17 cellular contexts compared by ENCODE assay signal in the genomic region with DNA sequence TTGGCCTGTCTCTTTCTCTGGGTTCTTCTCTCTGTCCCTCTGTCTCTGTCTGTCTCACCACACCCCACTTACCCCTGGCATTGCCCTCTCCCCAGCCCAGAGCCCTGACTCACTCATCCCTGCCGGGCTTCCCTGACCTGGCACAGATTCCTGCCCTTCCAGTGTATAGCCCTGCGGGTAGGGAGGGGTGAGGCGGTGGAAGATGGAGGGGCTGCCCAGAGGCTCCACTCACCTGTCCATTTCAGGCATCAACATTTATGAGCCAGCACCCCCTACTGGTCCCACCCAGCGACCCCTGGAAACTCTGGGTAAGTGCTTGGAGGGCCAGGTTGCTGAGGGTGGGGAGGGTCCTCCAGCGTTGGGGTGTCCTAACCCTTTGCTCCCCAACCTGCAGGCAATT. TPM values are rescaled to one million over a fixed set of nuclear protein-coding genes. Genes with fewer than 3 reads are reported as not detected.
A peak's percentile ranks its signal among the peaks of the same experiment; 100 is the strongest.
DNase-seq lines count a peak whose midpoint lies in the region; ATAC-seq, FAIRE-seq and TF ChIP-seq lines count a peak whose summit lies in the region.
"Had no signal": no experiment of that assay in that cellular context is flagged by ENCODE, and none has a peak within 500 bp of the region (broad histone marks: within the 10 kb centered on the region; RNA-seq: fewer than 3 reads in every experiment).

No MANE protein-coding gene starts in this region.

- H3K36me3 ChIP-seq in Loucy (ENCODE audit: insufficient read depth, low read length), result no peaks in the 10 kb centered on the region
- no peaks in the 10 kb centered on the region for H3K36me3 ChIP-seq in H1 (ENCODE audit: control insufficient read depth in 2 of 4, insufficient read depth in 4 of 4, low read length in 3 of 4)
- H3K36me3 ChIP-seq: vagina had no signal

- no peak overlapping the region for H4K5ac ChIP-seq in H1 (ENCODE audit: insufficient read length, low read depth, low read length)

- H3K9ac ChIP-seq in Loucy (ENCODE audit: low read depth, low read length, poor library complexity, severe bottlenecking) (no peak overlapping the region), H1 (replicated peaks in 1 of 4; ENCODE audit: extremely low read depth in 1 of 4, low read depth in 3 of 4, low read length in 3 of 4) (no peak overlapping the region)

- no peaks in the 10 kb centered on the region for H3K9me2 ChIP-seq in Loucy (replicated peaks; ENCODE audit: low read depth, low read length)

- no peak overlapping the region for H3K14ac ChIP-seq in H1 (ENCODE audit: insufficient read length)

- H2AK5ac ChIP-seq in H1 (ENCODE audit: low read depth, low read length), result no peak overlapping the region

- H3K9me3 Mint-ChIP-seq in immature natural killer cell, result peaks cover 0 to 3% (median 0%) of the 10 kb centered on the region in 6 donors
- H3K9me3 Mint-ChIP-seq: activated naive CD4-positive, alpha-beta T cell treated with anti-CD3 and anti-CD28 coated beads, Interleukin-2, amount 50 U/mL, for 72 hours had no signal

- TF ChIP-seq EP300 in H1 (IDR thresholded peaks at IDR 0.05; ENCODE audit: borderline replicate concordance in 1 of 2, low read depth in 2 of 2, low read length in 2 of 2), result no peak

- H2BK5ac ChIP-seq in H1 (ENCODE audit: low read depth, low read length), result no peak overlapping the region

- intact Hi-C loops in Right ventricle myocardium superior (cut with DNase I), result no loop called here
- intact Hi-C loops in sciatic nerve (cut with DNase I), result no loop called here

- H4K91ac ChIP-seq in H1 (replicated peaks; ENCODE audit: insufficient read length, low read length), result no peak overlapping the region

- no peak overlapping the region for H3K56ac ChIP-seq in H1 (replicated peaks; ENCODE audit: insufficient read length, low read depth, low read length)

- no peaks in the 10 kb centered on the region for H3K9me3 ChIP-seq in Loucy (ENCODE audit: insufficient read depth, low read depth, low read length)
- no peaks in the 10 kb centered on the region for H3K9me3 ChIP-seq in H1 (ENCODE audit: insufficient read depth in 2 of 2, low read depth in 1 of 2, low read length in 1 of 2)
- H3K9me3 ChIP-seq: vagina had no signal

- CTCF ChIA-PET in H1 (lab: Charles Lee; ENCODE audit: partially characterized antibody), result interaction anchor here (0.8 to 7.1 kb wide), 10 partner anchors 11 to 236 kb away, joined by 3 to 53 read pairs (median 7); no protein-coding TSS in a partner anchor

- TF ChIP-seq RAD21 in H1 (IDR thresholded peaks at IDR 0.05 in 1 of 2, conservative IDR thresholded peaks at IDR 0.05 in 1 of 2; ENCODE audit: low read depth in 2 of 2, low read length in 2 of 2), result peak; percentile 39 to 59

- FAIRE-seq in H1 (lab: Jason Lieb, UNC), result no peak
- FAIRE-seq: small intestine had no signal

- H2AFZ ChIP-seq in Loucy (ENCODE audit: low read length) (no peak overlapping the region), H1 (ENCODE audit: low read length) (no peak overlapping the region)

- H3K4me1 ChIP-seq in Loucy (ENCODE audit: insufficient read depth, low read length, poor library complexity, severe bottlenecking), result peaks cover 5% of the 10 kb centered on the region
- peaks cover 0 to 9% (median 8%) of the 10 kb centered on the region in 4 experiments; a peak in 6 of 7 replicates for H3K4me1 ChIP-seq in H1 (replicated peaks in 1 of 4; ENCODE audit: control insufficient read depth in 3 of 4, insufficient read depth in 4 of 4, low read length in 3 of 4)

- H3K27ac Mint-ChIP-seq in immature natural killer cell, result no peak overlapping the region
- H3K27ac Mint-ChIP-seq: activated naive CD4-positive, alpha-beta T cell treated with anti-CD3 and anti-CD28 coated beads, Interleukin-2, amount 50 U/mL, for 72 hours had no signal

- no peaks in the 10 kb centered on the region for H4K20me1 ChIP-seq in Loucy (ENCODE audit: insufficient read depth, low read length, poor library complexity, severe bottlenecking)
- peaks cover 0 to 2% of the 10 kb centered on the region in 2 experiments for H4K20me1 ChIP-seq in H1 (replicated peaks in 1 of 2; ENCODE audit: control insufficient read depth in 1 of 2, insufficient read depth in 2 of 2, low read length in 2 of 2)

- H4K8ac ChIP-seq in H1 (ENCODE audit: extremely low read depth, insufficient read depth, low read length), result no peak overlapping the region

- H3K27me3 Mint-ChIP-seq in immature natural killer cell (ENCODE audit: low read depth in 3 of 3), result peaks cover 14 to 26% (median 19%) of the 10 kb centered on the region in 3 donors

- H3K4me1 Mint-ChIP-seq in immature natural killer cell, result peaks cover 13 to 16% of the 10 kb centered on the region in 2 donors

- 60% methylated on average over 5 of the region's 5 CpGs; no CpG with 5 or more reads in 1 of the 2 experiments for WGBS in H1 (ENCODE audit: extremely low coverage in 1 of 2, insufficient coverage in 1 of 2, insufficient read length in 1 of 2, insufficient replicate concordance in 2 of 2, low coverage in 1 of 2, low lambda C conversion rate in 2 of 2, missing lambda C conversion rate in 1 of 2), 2 experiments

- no peak overlapping the region for H3K23ac ChIP-seq in H1 (ENCODE audit: insufficient read length)

- peak; percentile 24 for DNase-seq in GM13976 (ENCODE audit: low spot score)
- DNase-seq in H1 (ENCODE audit: low read depth in 1 of 2, low spot score in 2 of 2), result no peak
- DNase-seq in omental fat pad (ENCODE audit: low spot score), result no peak
- no peak for DNase-seq in Right ventricle myocardium superior
- no peak for DNase-seq in immature natural killer cell
- DNase-seq in sciatic nerve (ENCODE audit: low spot score), result no peak
- DNase-seq: effector memory CD4-positive, alpha-beta T cell; KBM-7; NCI-H1436; NCI-H446; occipital lobe; small intestine; stimulated activated naive CD4-positive, alpha-beta T cell had no signal

- no peak for TF ChIP-seq POLR2A in H1 (IDR thresholded peaks at IDR 0.05; ENCODE audit: control extremely low read depth in 1 of 2, low read depth in 2 of 2, low read length in 2 of 2)

- H3K36me3 Mint-ChIP-seq in immature natural killer cell, result peaks cover 0 to 4% (median 0%) of the 10 kb centered on the region in 3 donors

- H3K79me2 ChIP-seq in Loucy (ENCODE audit: insufficient read depth, low read length), result no peaks in the 10 kb centered on the region
- H3K79me2 ChIP-seq in H1 (ENCODE audit: control insufficient read depth in 1 of 2, insufficient read depth in 2 of 2, low read length in 2 of 2), result no peaks in the 10 kb centered on the region

- H3F3A ChIP-seq in Loucy (ENCODE audit: low read depth), result no peaks in the 10 kb centered on the region

- H3K4me3 Mint-ChIP-seq in immature natural killer cell, result no peak overlapping the region

- in situ Hi-C loops in GM13976 (cut with MboI; ENCODE audit: low sequenced_read_pairs, unreplicated experiment), result no loop called here

- peaks cover 8% of the 10 kb centered on the region; the same call in 1 of the 2 replicates for H3K23me2 ChIP-seq in H1 (ENCODE audit: low read depth, low read length)

- no peak overlapping the region for H3K27ac ChIP-seq in H1 (ENCODE audit: low read depth, low read length)
- H3K27ac ChIP-seq: vagina had no signal

- no peak overlapping the region for H2BK12ac ChIP-seq in H1 (ENCODE audit: low read depth, low read length)

- H3K18ac ChIP-seq in H1 (ENCODE audit: extremely low read depth, low read length), result no peak overlapping the region

- H2BK15ac ChIP-seq in H1 (ENCODE audit: low read length), result no peak overlapping the region

- ATAC-seq in omental fat pad (ENCODE audit: low FRiP score) (peak; percentile 35), Right ventricle myocardium superior (ENCODE audit: poor library complexity) (no peak), sciatic nerve (no peak)
- ATAC-seq: activated naive CD4-positive, alpha-beta T cell treated with anti-CD3 and anti-CD28 coated beads, Interleukin-2, amount 50 U/mL, for 72 hours had no signal

- TF ChIP-seq CTCF in GM13976 (IDR thresholded peaks at IDR 0.05; ENCODE audit: borderline replicate concordance, control extremely low read depth, extremely low read depth, insufficient read depth, missing control alignments) (peak; percentile 5), Loucy (conservative IDR thresholded peaks at IDR 0.05; ENCODE audit: low read length) (peak; percentile 45), H1 (IDR thresholded peaks at IDR 0.05; ENCODE audit: control extremely low read depth in 1 of 3, insufficient read depth in 1 of 3, low read depth in 1 of 3, low read length in 3 of 3) (peak; percentile 39 to 55 (median 44)), omental fat pad (IDR thresholded peaks at IDR 0.05) (no peak)

- no peak overlapping the region for H3K4me2 ChIP-seq in Loucy (ENCODE audit: low read depth, low read length, poor library complexity, severe bottlenecking)
- H3K4me2 ChIP-seq in H1 (ENCODE audit: insufficient read depth in 1 of 2, low read depth in 2 of 2, low read length in 2 of 2), result no peak overlapping the region

- no peaks in the 10 kb centered on the region for H3K27me3 ChIP-seq in Loucy (ENCODE audit: insufficient read depth, low read length, poor library complexity, severe bottlenecking)
- peaks cover 11 to 29% (median 21%) of the 10 kb centered on the region in 4 experiments for H3K27me3 ChIP-seq in H1 (replicated peaks in 1 of 4; ENCODE audit: control insufficient read depth in 3 of 4, extremely low read depth in 1 of 4, insufficient read depth in 3 of 4, low read length in 3 of 4)
- H3K27me3 ChIP-seq: vagina had no signal

- POLR2A ChIA-PET in H1 (lab: Charles Lee; ENCODE audit: partially characterized antibody), result no interaction called here

- no peak overlapping the region for H3K4me3 ChIP-seq in Loucy (ENCODE audit: low read length, poor library complexity, severe bottlenecking)
- no peak overlapping the region for H3K4me3 ChIP-seq in H1 (ENCODE audit: extremely low read depth in 1 of 4, insufficient read depth in 2 of 4, low read depth in 3 of 4, low read length in 4 of 4)

- H3K4ac ChIP-seq in H1 (replicated peaks; ENCODE audit: insufficient read length, low read depth, low read length), result no peak overlapping the region

- H2BK20ac ChIP-seq in H1 (ENCODE audit: low read length), result no peak overlapping the region

- H3K79me1 ChIP-seq in H1 (ENCODE audit: low read depth, low read length), result no peaks in the 10 kb centered on the region

- no peak overlapping the region for H2BK120ac ChIP-seq in H1 (replicated peaks; ENCODE audit: low read depth, low read length)

RNA-seq across cellular contexts. Expression of a gene that starts 1.0 kb away (rescaled TPM):
- total RNA-seq in H1 (2021; fragmentation: NEBNext Ultra II Directional; extraction: Animal tissue kit (Norgen Biotek cat#: 25700)), result 2.8 and 3.2 TPM in 2 replicates
- 7.9 and 11.2 TPM in 2 replicates for polyA plus RNA-seq in H1 (2011; rRNA removed)
- polyA plus RNA-seq in H1 (2011; cell fraction: cytosol; rRNA removed), result 3.8 TPM
- polyA plus RNA-seq in H1 (2011; cell fraction: nucleus; rRNA removed), result 3.1 TPM
- polyA plus RNA-seq in H1 (2012, experiment 1 of 2), result 1.9 to 4.0 TPM (median 2.6 TPM) in 4 replicates
- polyA plus RNA-seq in H1 (2012, experiment 2 of 2), result 2.5 TPM
- 2.1 TPM for polyA plus RNA-seq in H1 (2013, experiment 1 of 2)
- polyA plus RNA-seq in H1 (2013, experiment 2 of 2), result 2.4 TPM
- 1.7 and 3.1 TPM in 2 replicates for polyA minus RNA-seq in H1 (2011; rRNA and poly(A)+ RNA removed)
- polyA minus RNA-seq in H1 (2011; cell fraction: cytosol; rRNA and poly(A)+ RNA removed), result 2.6 TPM
- polyA minus RNA-seq in H1 (2011; cell fraction: nucleus; rRNA and poly(A)+ RNA removed), result 1.00 TPM
- total RNA-seq in omental fat pad, result under 1 TPM in 1 of 4 donors, not detected in 3; 0.46 TPM
- not detected for total RNA-seq in Right ventricle myocardium superior
- not detected for polyA plus RNA-seq in immature natural killer cell
- not detected for total RNA-seq in sciatic nerve
- total RNA-seq: activated naive CD4-positive, alpha-beta T cell treated with anti-CD3 and anti-CD28 coated beads, Interleukin-2, amount 50 U/mL, for 72 hours; occipital lobe had no signal
- polyA plus RNA-seq: CD14-positive monocyte had no signal

RNA-seq across cellular contexts. Expression of a gene that starts 6.3 kb away (rescaled TPM):
- not detected in 2 replicates for total RNA-seq in H1 (2021; fragmentation: NEBNext Ultra II Directional; extraction: Animal tissue kit (Norgen Biotek cat#: 25700))
- polyA plus RNA-seq in H1 (2011; rRNA removed), result not detected in 2 replicates
- polyA plus RNA-seq in H1 (2011; cell fraction: cytosol; rRNA removed), result not detected
- polyA plus RNA-seq in H1 (2011; cell fraction: nucleus; rRNA removed), result not detected
- polyA plus RNA-seq in H1 (2012, experiment 1 of 2), result not detected in 4 replicates
- polyA plus RNA-seq in H1 (2012, experiment 2 of 2), result not detected
- polyA plus RNA-seq in H1 (2013, experiment 1 of 2), result not detected
- not detected for polyA plus RNA-seq in H1 (2013, experiment 2 of 2)
- not detected in 2 replicates for polyA minus RNA-seq in H1 (2011; rRNA and poly(A)+ RNA removed)
- not detected for polyA minus RNA-seq in H1 (2011; cell fraction: cytosol; rRNA and poly(A)+ RNA removed)
- polyA minus RNA-seq in H1 (2011; cell fraction: nucleus; rRNA and poly(A)+ RNA removed), result not detected
- not detected for total RNA-seq in omental fat pad
- not detected for total RNA-seq in Right ventricle myocardium superior
- polyA plus RNA-seq in immature natural killer cell, result not detected
- total RNA-seq in sciatic nerve, result not detected
- total RNA-seq: activated naive CD4-positive, alpha-beta T cell treated with anti-CD3 and anti-CD28 coated beads, Interleukin-2, amount 50 U/mL, for 72 hours; occipital lobe; vagina had no signal
- polyA plus RNA-seq: CD14-positive monocyte had no signal

RNA-seq across cellular contexts. Expression of a gene that starts 47.0 kb away (rescaled TPM):
- not detected in 2 replicates for total RNA-seq in H1 (2021; fragmentation: NEBNext Ultra II Directional; extraction: Animal tissue kit (Norgen Biotek cat#: 25700))
- polyA plus RNA-seq in H1 (2011; rRNA removed) (0.11 TPM in 1 of 2 replicates, not detected in the other), immature natural killer cell (not detected)
- polyA plus RNA-seq in H1 (2011; cell fraction: cytosol; rRNA removed), result not detected
- polyA plus RNA-seq in H1 (2011; cell fraction: nucleus; rRNA removed), result not detected
- polyA plus RNA-seq in H1 (2012, experiment 1 of 2), result not detected in 4 replicates
- not detected for polyA plus RNA-seq in H1 (2012, experiment 2 of 2)
- polyA plus RNA-seq in H1 (2013, experiment 1 of 2), result not detected
- polyA plus RNA-seq in H1 (2013, experiment 2 of 2), result not detected
- polyA minus RNA-seq in H1 (2011; rRNA and poly(A)+ RNA removed), result not detected in 2 replicates
- not detected for polyA minus RNA-seq in H1 (2011; cell fraction: cytosol; rRNA and poly(A)+ RNA removed)
- polyA minus RNA-seq in H1 (2011; cell fraction: nucleus; rRNA and poly(A)+ RNA removed), result not detected
- total RNA-seq in omental fat pad (not detected), Right ventricle myocardium superior (not detected), sciatic nerve (not detected)
- total RNA-seq: occipital lobe, vagina had no signal
- polyA plus RNA-seq: CD14-positive monocyte, small intestine had no signal

RNA-seq across cellular contexts. Expression of a gene that starts 50.8 kb away (rescaled TPM):
- not detected in 2 replicates for total RNA-seq in H1 (2021; fragmentation: NEBNext Ultra II Directional; extraction: Animal tissue kit (Norgen Biotek cat#: 25700))
- polyA plus RNA-seq in H1 (2011; rRNA removed) (not detected in 2 replicates), immature natural killer cell (under 1 TPM in 1 of 3 donors, not detected in 2; 0.45 TPM)
- 0.06 TPM for polyA plus RNA-seq in H1 (2011; cell fraction: cytosol; rRNA removed)
- 0.10 TPM for polyA plus RNA-seq in H1 (2011; cell fraction: nucleus; rRNA removed)
- not detected in 4 replicates for polyA plus RNA-seq in H1 (2012, experiment 1 of 2)
- polyA plus RNA-seq in H1 (2012, experiment 2 of 2), result not detected
- 0.04 TPM for polyA plus RNA-seq in H1 (2013, experiment 1 of 2)
- polyA plus RNA-seq in H1 (2013, experiment 2 of 2), result not detected
- not detected in 2 replicates for polyA minus RNA-seq in H1 (2011; rRNA and poly(A)+ RNA removed)
- polyA minus RNA-seq in H1 (2011; cell fraction: cytosol; rRNA and poly(A)+ RNA removed), result not detected
- not detected for polyA minus RNA-seq in H1 (2011; cell fraction: nucleus; rRNA and poly(A)+ RNA removed)
- total RNA-seq in omental fat pad (not detected), Right ventricle myocardium superior (not detected), sciatic nerve (not detected)
- total RNA-seq: activated naive CD4-positive, alpha-beta T cell treated with anti-CD3 and anti-CD28 coated beads, Interleukin-2, amount 50 U/mL, for 72 hours; occipital lobe; vagina had no signal
- polyA plus RNA-seq: CD14-positive monocyte, small intestine had no signal

Comparison
In these comparisons a context has a peak if more than half of its experiments do, and no peak if none do; other contexts are left out.
1. CTCF ChIP-seq: peak in GM13976 (single experiment), Loucy (single experiment) and H1 (3 of 3); none in omental fat pad (0 of 3).